In genomic region chr14:19895282-19895681, GRCh38 we compare ENCODE assay signal across 23 cellular contexts. TPM values are rescaled to one million over a fixed set of nuclear protein-coding genes. Genes with fewer than 3 reads are reported as not detected.
DNase-seq lines count a peak whose midpoint lies in the region; ATAC-seq and TF ChIP-seq lines count a peak whose summit lies in the region.
"Had no signal": no experiment of that assay in that cellular context is flagged by ENCODE, and none has a peak within 500 bp of the region (broad histone marks: within the 10 kb centered on the region; RNA-seq: fewer than 3 reads in every experiment).

No MANE protein-coding gene starts in this region.

- peak; percentile 55 for DNase-seq in Right ventricle myocardium inferior (ENCODE audit: missing footprints)
- DNase-seq in left ventricle myocardium superior, result no peak
- DNase-seq in SW480 (ENCODE audit: low spot score), result peak; percentile 3
- no peak for DNase-seq in mucosa of descending colon
- no peak for DNase-seq in upper lobe of right lung
- DNase-seq in dorsolateral prefrontal cortex, result no peak
- no peak for DNase-seq in COLO668 (lab: John Stamatoyannopoulos, UW; ENCODE audit: unreplicated experiment)
- DNase-seq in AG08395 (ENCODE audit: low spot score), result no peak
- DNase-seq: 8988T; CD8-positive, alpha-beta T cell; COR-L47; DMS 273 treated with DMSO at 0.1 percent for 48 hours; DMS53; DND-41; EL; H9 had no signal

- H3K36me3 ChIP-seq in mucosa of descending colon (ENCODE audit: low read depth) (no peaks in the 10 kb centered on the region), upper lobe of right lung (no peaks in the 10 kb centered on the region)
- H3K36me3 ChIP-seq: BLaER1 treated with 17β-estradiol and CSF1 and Interleukin-3, amounts not matched to agents 10 nM and 100 nM had no signal

- H3K27ac ChIP-seq in upper lobe of right lung (no peak overlapping the region), dorsolateral prefrontal cortex (no peak overlapping the region)
- H3K27ac ChIP-seq: BLaER1 treated with 17β-estradiol and CSF1 and Interleukin-3, amounts not matched to agents 10 nM and 100 nM; HL-60 had no signal

- no peaks in the 10 kb centered on the region for H3K4me1 ChIP-seq in mucosa of descending colon (ENCODE audit: low read depth)
- H3K4me1 ChIP-seq in upper lobe of right lung, result no peaks in the 10 kb centered on the region
- H3K4me1 ChIP-seq: BLaER1 treated with 17β-estradiol and CSF1 and Interleukin-3, amounts not matched to agents 10 nM and 100 nM had no signal

- intact Hi-C loops in Right ventricle myocardium inferior (cut with DNase I) (no loop called here), left ventricle myocardium superior (cut with micrococcal nuclease) (no loop called here), mucosa of descending colon (cut with DNase I, micrococcal nuclease) (no loop called here), upper lobe of right lung (cut with DNase I) (no loop called here), dorsolateral prefrontal cortex (cut with DNase I) (no loop called here)

- H3K9me3 ChIP-seq in mucosa of descending colon (peaks cover 84% of the 10 kb centered on the region), upper lobe of right lung (peaks cover 25% of the 10 kb centered on the region)

- H3K4me3 ChIP-seq in mucosa of descending colon (no peak overlapping the region), upper lobe of right lung (no peak overlapping the region), dorsolateral prefrontal cortex (no peak overlapping the region)
- H3K4me3 ChIP-seq: BLaER1 treated with 17β-estradiol and CSF1 and Interleukin-3, amounts not matched to agents 10 nM and 100 nM had no signal

- H3K27me3 ChIP-seq in upper lobe of right lung, result no peaks in the 10 kb centered on the region
- peaks cover 0 to 37% (median 6%) of the 10 kb centered on the region in 45 donors for H3K27me3 ChIP-seq in dorsolateral prefrontal cortex
- H3K27me3 ChIP-seq: BLaER1 treated with 17β-estradiol and CSF1 and Interleukin-3, amounts not matched to agents 10 nM and 100 nM had no signal

- ATAC-seq in Right ventricle myocardium inferior, result no peak
- ATAC-seq in left ventricle myocardium superior, result no peak
- ATAC-seq in mucosa of descending colon, result peak; percentile 9
- peak; percentile 25 for ATAC-seq in upper lobe of right lung
- ATAC-seq: CD8-positive, alpha-beta T cell had no signal

- TF ChIP-seq CTCF in mucosa of descending colon (IDR thresholded peaks at IDR 0.05) (no peak), upper lobe of right lung (IDR thresholded peaks at IDR 0.05) (no peak), dorsolateral prefrontal cortex (IDR thresholded peaks at IDR 0.05 in 54 of 56, conservative IDR thresholded peaks at IDR 0.05 in 2 of 56; ENCODE audit: low read depth in 1 of 56, partially characterized antibody in 56 of 56) (no peak)

RNA-seq across cellular contexts. Expression of gene OR4K2, which starts 20.3 kb away (rescaled TPM):
- total RNA-seq in Right ventricle myocardium inferior, result not detected
- total RNA-seq in left ventricle myocardium superior, result not detected
- total RNA-seq in mucosa of descending colon, result not detected
- not detected for total RNA-seq in upper lobe of right lung
- total RNA-seq in dorsolateral prefrontal cortex, result under 1 TPM in 1 of 120 experiments, not detected in 119; 0.14 TPM
- total RNA-seq: A673; B cell; CD8-positive, alpha-beta T cell; G401; H1; H9; HT1080 had no signal

RNA-seq across cellular contexts. Expression of gene OR4K5, which starts 25.1 kb away (rescaled TPM):
- not detected for total RNA-seq in Right ventricle myocardium inferior
- total RNA-seq in left ventricle myocardium superior, result not detected
- not detected for total RNA-seq in mucosa of descending colon
- total RNA-seq in upper lobe of right lung, result not detected
- total RNA-seq in dorsolateral prefrontal cortex, result not detected
- total RNA-seq: A673; B cell; CD8-positive, alpha-beta T cell; G401; H1; H9; HT1080 had no signal

RNA-seq across cellular contexts. Expression of gene OR4K1, which starts 35.4 kb away (rescaled TPM):
- total RNA-seq in Right ventricle myocardium inferior, result not detected
- total RNA-seq in left ventricle myocardium superior, result not detected
- total RNA-seq in mucosa of descending colon, result not detected
- total RNA-seq in upper lobe of right lung, result not detected
- total RNA-seq in dorsolateral prefrontal cortex, result not detected
- total RNA-seq: A673; B cell; CD8-positive, alpha-beta T cell; G401; H1; H9; HT1080 had no signal

Comparison
In these comparisons a context has a peak if more than half of its experiments do, and no peak if none do; other contexts are left out.
1. DNase-seq: peak in Right ventricle myocardium inferior (single experiment) and SW480 (single experiment); none in left ventricle myocardium superior (single experiment), mucosa of descending colon (0 of 3), upper lobe of right lung (single experiment), dorsolateral prefrontal cortex (0 of 10), COLO668 (single experiment) and AG08395 (single experiment).
2. ATAC-seq: peak in mucosa of descending colon (single experiment) and upper lobe of right lung (single experiment); none in Right ventricle myocardium inferior (single experiment) and left ventricle myocardium superior (single experiment).